Comparison of ENCODE assay signal across 1 cellular context in genomic region chr15:90232196-90232595, GRCh38.
TF ChIP-seq lines count a peak whose summit lies in the region.

No MANE protein-coding gene starts in this region.

TF ChIP-seq in liver, 16 proteins besides CTCF, POLR2A, EP300 and RAD21 (continued from another document):
- TF ChIP-seq ZBTB33 (IDR thresholded peaks at IDR 0.05) (no peak), NR2F2 (IDR thresholded peaks at IDR 0.05) (no peak), MAX (IDR thresholded peaks at IDR 0.05) (no peak), EGR1 (IDR thresholded peaks at IDR 0.05; ENCODE audit: low read depth in 2 of 2) (no peak)
